ENCODE assay signal across 8 cellular contexts in the genomic region with DNA sequence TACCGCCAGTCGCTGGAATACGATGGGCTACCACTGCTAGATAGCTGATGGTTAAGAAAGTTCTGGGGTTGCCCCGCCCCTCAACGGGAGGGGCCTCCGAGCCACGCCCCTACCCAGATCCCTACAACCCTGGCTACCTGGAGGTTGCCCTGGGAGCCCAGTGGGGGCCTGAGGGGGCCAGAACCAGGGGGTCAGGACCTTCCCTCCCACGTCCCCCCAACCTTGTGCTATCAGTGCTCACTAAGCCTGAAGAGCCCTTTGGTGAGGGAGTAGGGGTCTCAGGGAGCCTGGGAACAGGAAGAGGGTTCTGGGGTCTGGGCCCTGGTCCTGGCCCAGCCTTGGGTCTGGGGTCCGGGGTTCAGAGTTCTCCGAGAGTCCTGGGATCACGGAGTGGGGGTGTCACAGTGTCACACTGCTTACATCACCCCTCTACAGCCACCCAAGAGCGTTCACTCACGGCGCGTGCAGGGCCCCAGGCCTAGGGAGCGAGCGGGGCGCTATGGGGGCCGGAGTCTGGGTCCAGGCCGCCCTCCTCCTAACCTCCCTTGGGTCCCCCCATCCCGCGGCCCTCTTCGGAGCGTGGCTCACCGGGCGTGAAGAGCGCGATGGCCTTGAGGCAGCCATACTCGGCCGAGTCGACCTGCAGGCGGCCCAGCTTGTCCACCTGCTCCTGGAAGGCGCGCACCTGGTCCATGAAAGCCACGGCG. TPM values are rescaled to one million over a fixed set of nuclear protein-coding genes. Genes with fewer than 3 reads are reported as not detected.
DNase-seq lines count a peak whose midpoint lies in the region; ATAC-seq and TF ChIP-seq lines count a peak whose summit lies in the region.

No MANE protein-coding gene starts in this region.

- no peaks in the 10 kb centered on the region for H3K27me3 Mint-ChIP-seq in activated naive CD4-positive, alpha-beta T cell treated with anti-CD3 and anti-CD28 coated beads, Interleukin-2, amount 10 ng/mL, durations not matched to agents 7 days and 5 days

- H3K4me1 ChIP-seq in heart left ventricle (peaks cover 4 to 29% (median 19%) of the 10 kb centered on the region in 12 donors), sigmoid colon (peaks cover 0 to 26% (median 23%) of the 10 kb centered on the region in 4 donors)

- TF ChIP-seq POLR2A in heart left ventricle (IDR thresholded peaks at IDR 0.05): no peak
- no peak for TF ChIP-seq POLR2A in sigmoid colon (IDR thresholded peaks at IDR 0.05)

- peak; percentile 30 for DNase-seq in NCI-H1694 (lab: John Stamatoyannopoulos, UW)
- no peak for DNase-seq in NCI-H1694 treated with DMSO at 0.1 percent for 48 hours (lab: John Stamatoyannopoulos, UW)
- DNase-seq in RPMI7951 (ENCODE audit: low read depth): peak; percentile 49
- peak; percentile 81 for DNase-seq in activated naive CD4-positive, alpha-beta T cell treated with anti-CD3 and anti-CD28 coated beads, Interleukin-2, amount 10 ng/mL, durations not matched to agents 7 days and 5 days
- peak in 2 of 5 donors; percentile 43 to 50 for DNase-seq in heart left ventricle
- DNase-seq in sigmoid colon: peak; percentile 80
- no peak for DNase-seq in NCI-H524 treated with DMSO at 0.1 percent for 48 hours (lab: John Stamatoyannopoulos, UW)

- intact Hi-C loops in heart left ventricle (cut with DNase I): loop anchor here in 3 of 10 donors (5.0 to 10.0 kb wide), 3 partner anchors 158 to 168 kb away; partner anchors contain the start of genes HAUS8 (in 2 of the 3) and MYO9B (in 2 of the 3)
- intact Hi-C loops in sigmoid colon (cut with DNase I): no loop called here

- H3K9me3 ChIP-seq in heart left ventricle (no peaks in the 10 kb centered on the region), sigmoid colon (no peaks in the 10 kb centered on the region)

- H3K4me1 Mint-ChIP-seq in activated naive CD4-positive, alpha-beta T cell treated with anti-CD3 and anti-CD28 coated beads, Interleukin-2, amount 10 ng/mL, durations not matched to agents 7 days and 5 days: peaks cover 28% of the 10 kb centered on the region

- TF ChIP-seq CTCF in heart left ventricle (IDR thresholded peaks at IDR 0.05) (no peak), sigmoid colon (IDR thresholded peaks at IDR 0.05) (peak in 1 of 4 experiments; percentile 15)

- peak; percentile 47 for ATAC-seq in HG03342 (IDR thresholded peaks at IDR 0.05; ENCODE audit: unreplicated experiment)
- peak in 3 of 4 donors; percentile 57 to 73 (median 63) for ATAC-seq in heart left ventricle

- H3K4me3 ChIP-seq in heart left ventricle (peak overlapping the region; percentile 11 to 82 (median 66)), sigmoid colon (peak overlapping the region; percentile 15 to 60 (median 52))

- H3K27ac ChIP-seq in heart left ventricle (peak overlapping the region in 11 of 12 donors; percentile 53 to 86 (median 75)), sigmoid colon (peak overlapping the region; percentile 74 to 81 (median 80))

- TF ChIP-seq EP300 in sigmoid colon (IDR thresholded peaks at IDR 0.05): no peak

- 24 to 45% (median 30%) methylated on average over 8 to 36 of the region's 36 CpGs for WGBS in heart left ventricle, 4 donors
- WGBS in sigmoid colon, 2 donors: 10 to 14% methylated on average over 36 of the region's 36 CpGs

- H3K36me3 Mint-ChIP-seq in activated naive CD4-positive, alpha-beta T cell treated with anti-CD3 and anti-CD28 coated beads, Interleukin-2, amount 10 ng/mL, durations not matched to agents 7 days and 5 days: peaks cover 10% of the 10 kb centered on the region

- H3K27me3 ChIP-seq in heart left ventricle (no peaks in the 10 kb centered on the region), sigmoid colon (no peaks in the 10 kb centered on the region)

- H3K9me3 Mint-ChIP-seq in activated naive CD4-positive, alpha-beta T cell treated with anti-CD3 and anti-CD28 coated beads, Interleukin-2, amount 10 ng/mL, durations not matched to agents 7 days and 5 days: no peaks in the 10 kb centered on the region

- CTCF ChIA-PET in activated naive CD4-positive, alpha-beta T cell treated with anti-CD3 and anti-CD28 coated beads, Interleukin-2, amount 10 ng/mL, durations not matched to agents 7 days and 5 days (lab: Charles Lee): interaction anchor here (0.6 to 1.4 kb wide), 10 partner anchors 11 to 366 kb away, joined by 3 to 8 read pairs (median 4); partner anchors contain the start of genes HAUS8, NR2F6 and USE1

- peak overlapping the region; percentile 88 for H3K27ac Mint-ChIP-seq in activated naive CD4-positive, alpha-beta T cell treated with anti-CD3 and anti-CD28 coated beads, Interleukin-2, amount 10 ng/mL, durations not matched to agents 7 days and 5 days

- H3K4me3 Mint-ChIP-seq in activated naive CD4-positive, alpha-beta T cell treated with anti-CD3 and anti-CD28 coated beads, Interleukin-2, amount 10 ng/mL, durations not matched to agents 7 days and 5 days: peak overlapping the region; percentile 81

- peaks cover 0 to 52% (median 32%) of the 10 kb centered on the region in 9 donors for H3K36me3 ChIP-seq in heart left ventricle
- peaks cover 0 to 43% (median 17%) of the 10 kb centered on the region in 4 donors for H3K36me3 ChIP-seq in sigmoid colon

RNA-seq across cellular contexts. Expression of gene OCEL1, which starts 9.0 kb away (rescaled TPM):
- total RNA-seq in RPMI7951 (2014; rRNA removed; shearing (Covaris generic)): 5.1 and 8.1 TPM in 2 replicates
- 10 to 100 TPM in 6 of 9 donors, 1 to 10 TPM in 3; 8.7 to 27.2 (median 16.8) TPM for total RNA-seq in heart left ventricle
- 10 to 100 TPM; 15.6 to 35.2 TPM for polyA plus RNA-seq in heart left ventricle
- total RNA-seq in sigmoid colon: 10 to 100 TPM in 2 of 4 donors, 1 to 10 TPM in 2; 7.5 to 15.8 (median 9.6) TPM
- 10 to 100 TPM; 33.0 to 79.8 (median 49.9) TPM for polyA plus RNA-seq in sigmoid colon

RNA-seq across cellular contexts. Expression of gene NR2F6, which starts 10.7 kb away (rescaled TPM):
- total RNA-seq in RPMI7951 (2014; rRNA removed; shearing (Covaris generic)): 29.8 and 43.4 TPM in 2 replicates
- total RNA-seq in heart left ventricle: 100 to 1,000 TPM in 2 of 9 donors, 10 to 100 TPM in 7; 34.7 to 117 (median 47.0) TPM
- 10 to 100 TPM; 30.8 to 38.3 TPM for polyA plus RNA-seq in heart left ventricle
- total RNA-seq in sigmoid colon: 10 to 100 TPM; 21.6 to 32.6 (median 27.8) TPM
- polyA plus RNA-seq in sigmoid colon: 10 to 100 TPM; 45.0 to 72.1 (median 59.5) TPM

RNA-seq across cellular contexts. Expression of gene USE1, which starts 19.9 kb away (rescaled TPM):
- 38.6 and 40.6 TPM in 2 replicates for total RNA-seq in RPMI7951 (2014; rRNA removed; shearing (Covaris generic))
- total RNA-seq in heart left ventricle (10 to 100 TPM; 22.5 to 34.4 (median 25.8) TPM), sigmoid colon (10 to 100 TPM; 22.5 to 45.3 (median 37.8) TPM)
- polyA plus RNA-seq in heart left ventricle (10 to 100 TPM; 60.6 to 69.6 TPM), sigmoid colon (10 to 100 TPM; 34.2 to 38.3 (median 34.7) TPM)

RNA-seq across cellular contexts. Expression of gene USHBP1, which starts 29.5 kb away (rescaled TPM):
- not detected in 2 replicates for total RNA-seq in RPMI7951 (2014; rRNA removed; shearing (Covaris generic))
- 10 to 100 TPM in 1 of 9 donors, 1 to 10 TPM in 8; 3.7 to 14.6 (median 7.3) TPM for total RNA-seq in heart left ventricle
- polyA plus RNA-seq in heart left ventricle: 10 to 100 TPM; 11.1 to 12.4 TPM
- total RNA-seq in sigmoid colon: 10 to 100 TPM in 1 of 4 donors, 1 to 10 TPM in 3; 1.6 to 18.6 (median 4.4) TPM
- polyA plus RNA-seq in sigmoid colon: 1 to 10 TPM in 1 of 3 donors, under 1 TPM in 2; 0.23 to 2.1 (median 0.60) TPM

RNA-seq across cellular contexts. Expression of gene BABAM1, which starts 32.2 kb away (rescaled TPM):
- 132 and 133 TPM in 2 replicates for total RNA-seq in RPMI7951 (2014; rRNA removed; shearing (Covaris generic))
- total RNA-seq in heart left ventricle: 10 to 100 TPM; 60.9 to 92.4 (median 75.9) TPM
- polyA plus RNA-seq in heart left ventricle: 10 to 100 TPM; 67.2 to 73.5 TPM
- 100 to 1,000 TPM in 2 of 4 donors, 10 to 100 TPM in 2; 90.0 to 101 (median 98.7) TPM for total RNA-seq in sigmoid colon
- polyA plus RNA-seq in sigmoid colon: 10 to 100 TPM; 71.4 to 87.1 (median 83.7) TPM

Comparison
In these comparisons a context has a peak if more than half of its experiments do, and no peak if none do; other contexts are left out.
1. DNase-seq: peak in NCI-H1694 (single experiment), RPMI7951 (single experiment), activated naive CD4-positive, alpha-beta T cell treated with anti-CD3 and anti-CD28 coated beads, Interleukin-2, amount 10 ng/mL, durations not matched to agents 7 days and 5 days (single experiment) and sigmoid colon (single experiment); none in NCI-H1694 treated with DMSO at 0.1 percent for 48 hours (single experiment) and NCI-H524 treated with DMSO at 0.1 percent for 48 hours (single experiment).